Comparison of ENCODE assay signal across 24 cellular contexts in genomic region chr3:134090031-134090430, GRCh38.
A peak's percentile ranks its signal among the peaks of the same experiment; 100 is the strongest.
DNase-seq lines count a peak whose midpoint lies in the region; ATAC-seq, FAIRE-seq and TF ChIP-seq lines count a peak whose summit lies in the region.
"Had no signal": no experiment of that assay in that cellular context is flagged by ENCODE, and none has a peak within 500 bp of the region (broad histone marks: within the 10 kb centered on the region; RNA-seq: fewer than 3 reads in every experiment).

No MANE protein-coding gene starts in this region.

- peak; percentile 27 for DNase-seq in AG04450 (ENCODE audit: low read depth, low spot score)
- DNase-seq in HFFc6: peak; percentile 37
- DNase-seq in astrocyte (ENCODE audit: low read depth): peak; percentile 22
- DNase-seq in fibroblast of pulmonary artery (ENCODE audit: low read depth): peak; percentile 59
- DNase-seq in RKO (ENCODE audit: low spot score): no peak
- DNase-seq in stimulated activated CD8-positive, alpha-beta memory T cell treated with anti-CD3 and anti-CD28 coated beads, Interleukin-4, amount 100 ng/mL, for 48 hours: no peak
- DNase-seq in NCI-H146 treated with DMSO at 0.1 percent for 48 hours (lab: John Stamatoyannopoulos, UW; ENCODE audit: unreplicated experiment): no peak
- DNase-seq: 8988T; AML-193; CD4-positive, alpha-beta T cell; DMS53; KBM-7; NCI-H1105 treated with DMSO at 0.1 percent for 48 hours; NCI-H146; NCI-H2029; NCI-H774; T-cell had no signal

- H3K27ac Mint-ChIP-seq in HFFc6: no peak overlapping the region; the same call in 1 of the 2 replicates
- H3K27ac Mint-ChIP-seq in astrocyte (ENCODE audit: unreplicated experiment): no peak overlapping the region
- H3K27ac Mint-ChIP-seq: CD4-positive, alpha-beta T cell; T-cell had no signal

- H3K27me3 ChIP-seq in AG04450 (ENCODE audit: control insufficient read depth, insufficient read depth, low read length) (no peaks in the 10 kb centered on the region), astrocyte (ENCODE audit: insufficient read depth, low read length) (no peaks in the 10 kb centered on the region)
- H3K27me3 ChIP-seq: BLaER1 treated with 17β-estradiol and CSF1 and Interleukin-3, amounts not matched to agents 10 nM and 100 nM; SJSA1 had no signal

- TF ChIP-seq CTCF in AG04450 (IDR thresholded peaks at IDR 0.05; ENCODE audit: low read depth, low read length) (no peak), HFFc6 (IDR thresholded peaks at IDR 0.05) (no peak), astrocyte (IDR thresholded peaks at IDR 0.05; ENCODE audit: insufficient read depth, low read depth, low read length) (no peak), fibroblast of pulmonary artery (IDR thresholded peaks at IDR 0.05; ENCODE audit: low read length, missing control alignments) (no peak)

- H3K4me1 Mint-ChIP-seq in HFFc6 (ENCODE audit: low read depth): peaks cover 41% of the 10 kb centered on the region
- peaks cover 16% of the 10 kb centered on the region for H3K4me1 Mint-ChIP-seq in astrocyte (ENCODE audit: low read depth, unreplicated experiment)
- H3K4me1 Mint-ChIP-seq: T-cell had no signal

- H3K9me3 ChIP-seq in AG04450 (ENCODE audit: control insufficient read depth, insufficient read depth, low read length) (no peaks in the 10 kb centered on the region; the same call in 1 of the 2 replicates), astrocyte (ENCODE audit: insufficient read depth, low read depth, low read length) (peaks cover 4% of the 10 kb centered on the region)
- H3K9me3 ChIP-seq: SJSA1 had no signal

- H3K36me3 Mint-ChIP-seq in HFFc6 (ENCODE audit: low read depth) (peaks cover 4% of the 10 kb centered on the region; the same call in 1 of the 2 replicates), astrocyte (ENCODE audit: low read depth, unreplicated experiment) (no peaks in the 10 kb centered on the region)
- H3K36me3 Mint-ChIP-seq: T-cell had no signal

- no peaks in the 10 kb centered on the region for H3K36me3 ChIP-seq in astrocyte (ENCODE audit: insufficient read depth, low read length)
- H3K36me3 ChIP-seq: BLaER1 treated with 17β-estradiol and CSF1 and Interleukin-3, amounts not matched to agents 10 nM and 100 nM; SJSA1 had no signal

- no peak overlapping the region for H3K4me2 ChIP-seq in astrocyte (ENCODE audit: low read length)
- H3K4me2 ChIP-seq: BLaER1 treated with 17β-estradiol and CSF1 and Interleukin-3, amounts not matched to agents 10 nM and 100 nM had no signal

- no peaks in the 10 kb centered on the region for H4K20me1 ChIP-seq in astrocyte (ENCODE audit: insufficient read depth, low read length)
- H4K20me1 ChIP-seq: BLaER1 treated with 17β-estradiol and CSF1 and Interleukin-3, amounts not matched to agents 10 nM and 100 nM had no signal

- H3K4me3 ChIP-seq in AG04450 (ENCODE audit: low read depth, low read length) (no peak overlapping the region), astrocyte (ENCODE audit: insufficient read depth, low read depth, low read length) (no peak overlapping the region), fibroblast of pulmonary artery (replicated peaks; ENCODE audit: low read depth, low read length) (no peak overlapping the region)
- H3K4me3 ChIP-seq: BLaER1 treated with 17β-estradiol and CSF1 and Interleukin-3, amounts not matched to agents 10 nM and 100 nM; GM12878; SJSA1 had no signal

- H3K27me3 Mint-ChIP-seq in HFFc6 (ENCODE audit: insufficient read depth) (peaks cover 2% of the 10 kb centered on the region; the same call in 1 of the 2 replicates), astrocyte (ENCODE audit: low read depth, unreplicated experiment) (peaks cover 3% of the 10 kb centered on the region)
- H3K27me3 Mint-ChIP-seq: CD4-positive, alpha-beta T cell had no signal

- no peak overlapping the region for H3K4me3 Mint-ChIP-seq in HFFc6
- no peak overlapping the region for H3K4me3 Mint-ChIP-seq in astrocyte (ENCODE audit: unreplicated experiment)
- H3K4me3 Mint-ChIP-seq: CD4-positive, alpha-beta T cell; T-cell had no signal

- POLR2A ChIA-PET in AG04450 (lab: Yijun Ruan, JAX): no interaction called here

- H2AFZ ChIP-seq in astrocyte (ENCODE audit: low read depth, low read length): no peak overlapping the region

- no peak overlapping the region for H3K9ac ChIP-seq in astrocyte (ENCODE audit: low read length)
- H3K9ac ChIP-seq: BLaER1 treated with 17β-estradiol and CSF1 and Interleukin-3, amounts not matched to agents 10 nM and 100 nM had no signal

- no peaks in the 10 kb centered on the region for H3K4me1 ChIP-seq in astrocyte (ENCODE audit: insufficient read depth, low read length)
- H3K4me1 ChIP-seq: BLaER1 treated with 17β-estradiol and CSF1 and Interleukin-3, amounts not matched to agents 10 nM and 100 nM had no signal

- CTCF ChIA-PET in AG04450 (lab: Charles Lee): no interaction called here

- no peak for ATAC-seq in HG02588 (IDR thresholded peaks at IDR 0.05; ENCODE audit: unreplicated experiment)
- ATAC-seq: GM12878, Right ventricle myocardium inferior, T-cell had no signal

- no peaks in the 10 kb centered on the region for H3K79me2 ChIP-seq in astrocyte (ENCODE audit: insufficient read depth, low read length)

- H3K27ac ChIP-seq in AG04450 (ENCODE audit: low read depth, low read length) (no peak overlapping the region), astrocyte (ENCODE audit: low read depth, low read length) (no peak overlapping the region)
- H3K27ac ChIP-seq: BLaER1 treated with 17β-estradiol and CSF1 and Interleukin-3, amounts not matched to agents 10 nM and 100 nM; SJSA1 had no signal

- H3K9me3 Mint-ChIP-seq in HFFc6: no peaks in the 10 kb centered on the region; the same call in 1 of the 2 replicates
- H3K9me3 Mint-ChIP-seq in astrocyte (ENCODE audit: unreplicated experiment): peaks cover 5% of the 10 kb centered on the region

- FAIRE-seq in astrocyte (lab: Jason Lieb, UNC): no peak
- FAIRE-seq: D721Med, GM12878, HTR-8/SVneo had no signal

Comparison
In these comparisons a context has a peak if more than half of its experiments do, and no peak if none do; other contexts are left out.
1. DNase-seq: peak in AG04450 (single experiment), HFFc6 (single experiment), astrocyte (single experiment) and fibroblast of pulmonary artery (single experiment); none in RKO (single experiment), stimulated activated CD8-positive, alpha-beta memory T cell treated with anti-CD3 and anti-CD28 coated beads, Interleukin-4, amount 100 ng/mL, for 48 hours (single experiment) and NCI-H146 treated with DMSO at 0.1 percent for 48 hours (single experiment).